ENCODE assay signal across 9 cellular contexts in genomic region chr17:45227101-45227591, GRCh38. TPM values are rescaled to one million over a fixed set of nuclear protein-coding genes. Genes with fewer than 3 reads are reported as not detected.
DNase-seq lines count a peak whose midpoint lies in the region; ATAC-seq and TF ChIP-seq lines count a peak whose summit lies in the region.
"Had no signal": no experiment of that assay in that cellular context is flagged by ENCODE, and none has a peak within 500 bp of the region (broad histone marks: within the 10 kb centered on the region; RNA-seq: fewer than 3 reads in every experiment).

No MANE protein-coding gene starts in this region.

- no peaks in the 10 kb centered on the region for H3K27me3 Mint-ChIP-seq in activated naive CD8-positive, alpha-beta T cell treated with anti-CD3 and anti-CD28 coated beads, Interleukin-2, amount 50 U/mL, for 24 hours
- no peaks in the 10 kb centered on the region for H3K27me3 Mint-ChIP-seq in naive thymus-derived CD4-positive, alpha-beta T cell

- peaks cover 20% of the 10 kb centered on the region for H3K36me3 Mint-ChIP-seq in activated naive CD8-positive, alpha-beta T cell treated with anti-CD3 and anti-CD28 coated beads, Interleukin-2, amount 50 U/mL, for 24 hours (ENCODE audit: low read depth)
- H3K36me3 Mint-ChIP-seq in naive thymus-derived CD4-positive, alpha-beta T cell, result peaks cover 0 to 44% (median 8%) of the 10 kb centered on the region in 5 donors

- peaks cover 0 to 4% (median 0%) of the 10 kb centered on the region in 3 experiments for H3K36me3 ChIP-seq in naive thymus-derived CD4-positive, alpha-beta T cell (ENCODE audit: control insufficient read depth in 2 of 3, insufficient read depth in 3 of 3, low read length in 3 of 3)

- no peak for TF ChIP-seq CTCF in HL-60 (IDR thresholded peaks at IDR 0.05; ENCODE audit: insufficient read depth, low read length)

- peaks cover 89% of the 10 kb centered on the region for H3K4me1 Mint-ChIP-seq in activated naive CD8-positive, alpha-beta T cell treated with anti-CD3 and anti-CD28 coated beads, Interleukin-2, amount 50 U/mL, for 24 hours
- H3K4me1 Mint-ChIP-seq in naive thymus-derived CD4-positive, alpha-beta T cell, result peaks cover 48 to 87% (median 66%) of the 10 kb centered on the region in 7 donors

- H3K9me3 Mint-ChIP-seq in activated naive CD8-positive, alpha-beta T cell treated with anti-CD3 and anti-CD28 coated beads, Interleukin-2, amount 50 U/mL, for 24 hours, result no peaks in the 10 kb centered on the region
- H3K9me3 Mint-ChIP-seq in naive thymus-derived CD4-positive, alpha-beta T cell, result no peaks in the 10 kb centered on the region

- H3K27ac ChIP-seq in HL-60 (replicated peaks), result peak overlapping the region; percentile 81
- H3K27ac ChIP-seq in naive thymus-derived CD4-positive, alpha-beta T cell (ENCODE audit: low read depth, low read length), result peak overlapping the region; percentile 96

- DNase-seq in Daoy (ENCODE audit: low read depth) (peak; percentile 71), HL-60 (ENCODE audit: low read depth in 1 of 2, low spot score in 1 of 2) (no peak), RKO (ENCODE audit: low spot score) (no peak)
- DNase-seq in activated naive CD8-positive, alpha-beta T cell treated with anti-CD3 and anti-CD28 coated beads, Interleukin-2, amount 50 U/mL, for 24 hours, result peak; percentile 59
- no peak for DNase-seq in naive thymus-derived CD4-positive, alpha-beta T cell

- H3K9me3 ChIP-seq in naive thymus-derived CD4-positive, alpha-beta T cell (ENCODE audit: control insufficient read depth in 2 of 3, low read length in 3 of 3), result no peaks in the 10 kb centered on the region

- no peak for ATAC-seq in activated naive CD8-positive, alpha-beta T cell treated with anti-CD3 and anti-CD28 coated beads, Interleukin-2, amount 50 U/mL, for 24 hours
- no peak for ATAC-seq in naive thymus-derived CD4-positive, alpha-beta T cell
- ATAC-seq in GM18498 (IDR thresholded peaks at IDR 0.05; ENCODE audit: unreplicated experiment), result no peak
- no peak for ATAC-seq in GM19463 (IDR thresholded peaks at IDR 0.05; ENCODE audit: unreplicated experiment)
- no peak for ATAC-seq in GM19035 (IDR thresholded peaks at IDR 0.05; ENCODE audit: unreplicated experiment)
- ATAC-seq: activated CD4-positive, CD25-positive, alpha-beta regulatory T cell treated with anti-CD3 and anti-CD28 coated beads, Interleukin-2, amount 50 U/mL, for 24 hours had no signal

- H3K4me3 ChIP-seq in HL-60 (replicated peaks; ENCODE audit: insufficient read depth, low read length), result peak overlapping the region; percentile 35
- peak overlapping the region; percentile 91 for H3K4me3 ChIP-seq in naive thymus-derived CD4-positive, alpha-beta T cell (ENCODE audit: low read length)

- H3K4me1 ChIP-seq in naive thymus-derived CD4-positive, alpha-beta T cell (ENCODE audit: control insufficient read depth in 2 of 2, insufficient read depth in 2 of 2, low read length in 2 of 2), result peaks cover 64% of the 10 kb centered on the region in 2 donors

- no peaks in the 10 kb centered on the region for H3K27me3 ChIP-seq in HL-60 (ENCODE audit: insufficient read depth, poor library complexity, severe bottlenecking)
- H3K27me3 ChIP-seq in naive thymus-derived CD4-positive, alpha-beta T cell (ENCODE audit: control insufficient read depth in 2 of 2, insufficient read depth in 2 of 2, low read length in 2 of 2), result no peaks in the 10 kb centered on the region

- POLR2A ChIA-PET in naive thymus-derived CD4-positive, alpha-beta T cell (lab: Charles Lee), result interaction anchor here (0.6 to 34.3 kb wide), 12 partner anchors 2 to 1263 kb away, joined by 3 to 851 read pairs (median 10); partner anchors contain the start of genes FMNL1, HEXIM1, HEXIM2 and MAP3K14

- CTCF ChIA-PET in naive thymus-derived CD4-positive, alpha-beta T cell (lab: Charles Lee), result interaction anchor here (0.7 to 13.6 kb wide), 8 partner anchors 6 to 158 kb away, joined by 3 to 397 read pairs (median 9); partner anchors contain the start of genes ACBD4 and FMNL1

- peak overlapping the region; percentile 99 for H3K4me3 Mint-ChIP-seq in activated naive CD8-positive, alpha-beta T cell treated with anti-CD3 and anti-CD28 coated beads, Interleukin-2, amount 50 U/mL, for 24 hours
- peak overlapping the region; percentile 93 to 100 (median 98) for H3K4me3 Mint-ChIP-seq in naive thymus-derived CD4-positive, alpha-beta T cell

- H3K27ac Mint-ChIP-seq in activated naive CD8-positive, alpha-beta T cell treated with anti-CD3 and anti-CD28 coated beads, Interleukin-2, amount 50 U/mL, for 24 hours, result peak overlapping the region; percentile 97
- peak overlapping the region; percentile 96 to 100 (median 99) for H3K27ac Mint-ChIP-seq in naive thymus-derived CD4-positive, alpha-beta T cell

- intact Hi-C loops in naive thymus-derived CD4-positive, alpha-beta T cell (cut with micrococcal nuclease), result loop anchor here (2.0 to 5.0 kb wide), 5 partner anchors 35 to 965 kb away; partner anchors contain the start of genes HEXIM2 (in 1 of the 2), KANSL1 (in 1 of the 2), NMT1 (in 1 of the 2) and SPATA32 (in 1 of the 2)

RNA-seq across cellular contexts. Expression of gene FMNL1, which starts 5.5 kb away (rescaled TPM):
- 6.3 and 9.2 TPM in 2 replicates for total RNA-seq in Daoy (2014; rRNA removed; shearing (Covaris generic))
- 100 to 1,000 TPM; 324 to 595 (median 396) TPM for total RNA-seq in naive thymus-derived CD4-positive, alpha-beta T cell
- 10 to 100 TPM; 19.0 to 36.4 TPM for polyA plus RNA-seq in naive thymus-derived CD4-positive, alpha-beta T cell

RNA-seq across cellular contexts. Expression of gene SPATA32, which starts 34.7 kb away (rescaled TPM):
- not detected in 2 replicates for total RNA-seq in Daoy (2014; rRNA removed; shearing (Covaris generic))
- 1 to 10 TPM in 1 of 5 experiments, under 1 TPM in 3, not detected in 1; 0.12 to 1.1 (median 0.58) TPM for total RNA-seq in naive thymus-derived CD4-positive, alpha-beta T cell
- under 1 TPM; 0.31 to 0.59 TPM for polyA plus RNA-seq in naive thymus-derived CD4-positive, alpha-beta T cell

Comparison
In these comparisons a context has a peak if more than half of its experiments do, and no peak if none do; other contexts are left out.
1. DNase-seq: peak in Daoy (single experiment) and activated naive CD8-positive, alpha-beta T cell treated with anti-CD3 and anti-CD28 coated beads, Interleukin-2, amount 50 U/mL, for 24 hours (single experiment); none in HL-60 (0 of 2), naive thymus-derived CD4-positive, alpha-beta T cell (0 of 9) and RKO (single experiment).
2. RNA of gene FMNL1, which starts 5.5 kb away (total RNA-seq): 324 to 595 TPM in naive thymus-derived CD4-positive, alpha-beta T cell; 6.3 to 9.2 TPM in Daoy; every median in the first group is over 10 times any median in the second.